ENCODE assay signal across 12 cellular contexts in genomic region chr10:100710151-100710871, GRCh38. TPM values are rescaled to one million over a fixed set of nuclear protein-coding genes. Genes with fewer than 3 reads are reported as not detected.
DNase-seq lines count a peak whose midpoint lies in the region; ATAC-seq and TF ChIP-seq lines count a peak whose summit lies in the region.
"Had no signal": no experiment of that assay in that cellular context is flagged by ENCODE, and none has a peak within 500 bp of the region (broad histone marks: within the 10 kb centered on the region; RNA-seq: fewer than 3 reads in every experiment).

No MANE protein-coding gene starts in this region.

- H3K36me3 Mint-ChIP-seq in CD8-positive, alpha-beta memory T cell = no peaks in the 10 kb centered on the region

- H3K4me1 ChIP-seq in SK-N-SH (ENCODE audit: control insufficient read depth in 1 of 2, insufficient read depth in 2 of 2, low read depth in 1 of 2, low read length in 1 of 2) (peaks cover 0 to 49% of the 10 kb centered on the region in 2 experiments; a peak in 2 of 4 replicates), iPS-20b (ENCODE audit: insufficient read depth, low read length) (peaks cover 2% of the 10 kb centered on the region; the same call in 1 of the 2 replicates), stomach (peaks cover 7 to 21% (median 17%) of the 10 kb centered on the region in 4 donors)
- no peaks in the 10 kb centered on the region for H3K4me1 ChIP-seq in CD8-positive, alpha-beta memory T cell (ENCODE audit: insufficient read depth, low read length)
- H3K4me1 ChIP-seq: lower lobe of right lung had no signal

- 18% methylated on average over 25 of the region's 48 CpGs for WGBS in SK-N-SH (ENCODE audit: low lambda C conversion rate)
- WGBS in stomach, 5 donors = 1 to 7% (median 4%) methylated on average over 12 to 48 of the region's 48 CpGs

- H2AFZ ChIP-seq in SK-N-SH (ENCODE audit: low read depth) = no peak overlapping the region

- intact Hi-C loops in stomach (cut with DNase I; ENCODE audit: low total_unique reads) = no loop called here

- H3K27ac ChIP-seq in SK-N-SH (ENCODE audit: low read depth in 2 of 2, low read length in 1 of 2) = peak overlapping the region in 1 of 2 experiments; percentile 45; a peak in 2 of 4 replicates
- H3K27ac ChIP-seq in iPS-20b (ENCODE audit: low read length) = no peak overlapping the region
- no peak overlapping the region for H3K27ac ChIP-seq in stomach
- no peak overlapping the region for H3K27ac ChIP-seq in CD8-positive, alpha-beta memory T cell (ENCODE audit: low read depth, low read length)
- H3K27ac ChIP-seq: esophagus squamous epithelium, lower lobe of right lung had no signal

- ATAC-seq in GM21786 (IDR thresholded peaks at IDR 0.05; ENCODE audit: unreplicated experiment) (no peak), HG03108 (IDR thresholded peaks at IDR 0.05; ENCODE audit: unreplicated experiment) (no peak)

- H3K4me1 Mint-ChIP-seq in CD8-positive, alpha-beta memory T cell = peaks cover 5 to 19% (median 9%) of the 10 kb centered on the region in 3 donors

- H3K9me3 ChIP-seq in SK-N-SH (no peaks in the 10 kb centered on the region), iPS-20b (ENCODE audit: insufficient read depth, low read depth, low read length) (no peaks in the 10 kb centered on the region), stomach (no peaks in the 10 kb centered on the region)
- no peaks in the 10 kb centered on the region for H3K9me3 ChIP-seq in CD8-positive, alpha-beta memory T cell (ENCODE audit: low read length)
- H3K9me3 ChIP-seq: esophagus squamous epithelium, lower lobe of right lung had no signal

- TF ChIP-seq EP300 in SK-N-SH (IDR thresholded peaks at IDR 0.05; ENCODE audit: borderline replicate concordance in 1 of 2, low read depth in 1 of 2, low read length in 1 of 2) (peak in 1 of 2 experiments; percentile 17; a peak in 1 of 4 replicates), stomach (IDR thresholded peaks at IDR 0.05) (no peak)

- H3K9me3 Mint-ChIP-seq in CD8-positive, alpha-beta memory T cell = peaks cover 0 to 1% (median 0%) of the 10 kb centered on the region in 5 donors

- H3K9ac ChIP-seq in SK-N-SH (no peak overlapping the region), iPS-20b (ENCODE audit: low read depth, low read length) (no peak overlapping the region)

- H3K27me3 ChIP-seq in SK-N-SH (ENCODE audit: insufficient read depth) = peaks cover 38% of the 10 kb centered on the region
- peaks cover 95% of the 10 kb centered on the region for H3K27me3 ChIP-seq in iPS-20b (ENCODE audit: insufficient read depth, low read length)
- peaks cover 14 to 100% (median 79%) of the 10 kb centered on the region in 3 donors for H3K27me3 ChIP-seq in stomach
- H3K27me3 ChIP-seq in CD8-positive, alpha-beta memory T cell (ENCODE audit: insufficient read depth, low read length, poor library complexity, severe bottlenecking) = peaks cover 27% of the 10 kb centered on the region

- POLR2A ChIA-PET in SK-N-SH (lab: Yijun Ruan, JAX) = no interaction called here
- POLR2A ChIA-PET in CD8-positive, alpha-beta memory T cell (lab: Charles Lee) = no interaction called here

- H3K4me3 ChIP-seq in SK-N-SH (ENCODE audit: low read depth in 2 of 2, low read length in 1 of 2) (peak overlapping the region in 1 of 2 experiments; percentile 29; a peak in 2 of 4 replicates), iPS-20b (ENCODE audit: low read length) (peak overlapping the region; percentile 61; the same call in 1 of the 2 replicates), stomach (peak overlapping the region in 3 of 4 donors; percentile 4 to 32 (median 8))
- H3K4me3 ChIP-seq in CD8-positive, alpha-beta memory T cell (ENCODE audit: low read length) = no peak overlapping the region
- H3K4me3 ChIP-seq: lower lobe of right lung had no signal

- no peak overlapping the region for H3K4me3 Mint-ChIP-seq in CD8-positive, alpha-beta memory T cell

- H3K9me2 ChIP-seq in SK-N-SH = no peaks in the 10 kb centered on the region

- H3K27me3 Mint-ChIP-seq in CD8-positive, alpha-beta memory T cell = peaks cover 72 to 83% of the 10 kb centered on the region in 2 donors

- no peak for TF ChIP-seq CTCF in SK-N-SH (IDR thresholded peaks at IDR 0.05)
- TF ChIP-seq CTCF in stomach (IDR thresholded peaks at IDR 0.05) = no peak

- no peak overlapping the region for H3K27ac Mint-ChIP-seq in CD8-positive, alpha-beta memory T cell

- no peak for TF ChIP-seq RAD21 in SK-N-SH (IDR thresholded peaks at IDR 0.05; ENCODE audit: low read length)

- DNase-seq in NCI-H2227 (lab: John Stamatoyannopoulos, UW; ENCODE audit: unreplicated experiment) (peak; percentile 32), NCI-H2227 treated with DMSO at 0.1 percent for 48 hours (lab: John Stamatoyannopoulos, UW) (no peak), SK-N-SH (peak; percentile 90), stomach (no peak)
- no peak for DNase-seq in CD8-positive, alpha-beta memory T cell
- DNase-seq: esophagus squamous epithelium, lower lobe of right lung had no signal

- H4K20me1 ChIP-seq in SK-N-SH (ENCODE audit: insufficient read depth) = no peaks in the 10 kb centered on the region

- H3K36me3 ChIP-seq in SK-N-SH (replicated peaks in 1 of 2; ENCODE audit: control insufficient read depth in 1 of 2, insufficient read depth in 2 of 2, low read length in 1 of 2) = no peaks in the 10 kb centered on the region
- no peaks in the 10 kb centered on the region for H3K36me3 ChIP-seq in iPS-20b (ENCODE audit: insufficient read depth, low read depth, low read length)
- H3K36me3 ChIP-seq in stomach = no peaks in the 10 kb centered on the region
- H3K36me3 ChIP-seq in CD8-positive, alpha-beta memory T cell (ENCODE audit: insufficient read depth, low read length) = no peaks in the 10 kb centered on the region
- H3K36me3 ChIP-seq: esophagus squamous epithelium, lower lobe of right lung had no signal

- CTCF ChIA-PET in SK-N-SH (lab: Yijun Ruan, JAX) = interaction anchor here (0.8 to 4.4 kb wide), 5 partner anchors 10 to 148 kb away, joined by 3 to 19 read pairs (median 6); no protein-coding TSS in a partner anchor
- CTCF ChIA-PET in CD8-positive, alpha-beta memory T cell (lab: Charles Lee) = no interaction called here

- H3F3A ChIP-seq in SK-N-SH (replicated peaks; ENCODE audit: insufficient read depth) = no peaks in the 10 kb centered on the region

- no peaks in the 10 kb centered on the region for H3K79me2 ChIP-seq in SK-N-SH (ENCODE audit: insufficient read depth)

- TF ChIP-seq POLR2A in stomach (IDR thresholded peaks at IDR 0.05) = no peak

- H3K4me2 ChIP-seq in SK-N-SH = peak overlapping the region; percentile 33; the same call in 1 of the 2 replicates

TF ChIP-seq in SK-N-SH, 30 proteins besides CTCF, POLR2A, EP300 and RAD21 (continues in another document):
- TF ChIP-seq CHD2 (IDR thresholded peaks at IDR 0.05; ENCODE audit: low read length, partially characterized antibody) = peak; percentile 43
- TF ChIP-seq TAF1 (IDR thresholded peaks at IDR 0.05; ENCODE audit: borderline replicate concordance, low read depth, low read length) = no peak
- no peak for TF ChIP-seq FOXM1 (IDR thresholded peaks at IDR 0.05; ENCODE audit: low read depth)
- TF ChIP-seq FOXJ3 (CRISPR knock-in tag; IDR thresholded peaks at IDR 0.05) = peak; percentile 56; the same call in 1 of the 2 replicates
- TF ChIP-seq IRF3 (IDR thresholded peaks at IDR 0.05; ENCODE audit: low read depth, low read length) = no peak
- TF ChIP-seq MEF2A (IDR thresholded peaks at IDR 0.05; ENCODE audit: borderline replicate concordance, low read depth) = no peak
- 0 out of 2 replicates have a peak, but pooled peaks have one; percentile 13 for TF ChIP-seq MXI1 (IDR thresholded peaks at IDR 0.05; ENCODE audit: low read depth, low read length)
- no peak for TF ChIP-seq RXRA (IDR thresholded peaks at IDR 0.05; ENCODE audit: borderline replicate concordance, low read depth)
- no peak for TF ChIP-seq ELF1 (IDR thresholded peaks at IDR 0.05)
- TF ChIP-seq REST (IDR thresholded peaks at IDR 0.05; ENCODE audit: low read depth, low read length) = no peak

RNA-seq across cellular contexts. Expression of gene PAX2, which starts 35.1 kb away (rescaled TPM):
- not detected in 2 replicates for polyA plus RNA-seq in SK-N-SH (2012; rRNA removed)
- polyA plus RNA-seq in SK-N-SH (2012; cell fraction: cytosol; rRNA removed) = not detected in 2 replicates
- 0.08 TPM in 1 of 2 replicates, not detected in the other for polyA plus RNA-seq in SK-N-SH (2012; cell fraction: nucleus; rRNA removed)
- not detected for total RNA-seq in stomach
- polyA plus RNA-seq in stomach = not detected
- total RNA-seq in CD8-positive, alpha-beta memory T cell = under 1 TPM in 1 of 2 experiments, not detected in 1; 0.04 TPM
- polyA plus RNA-seq in CD8-positive, alpha-beta memory T cell = not detected
- total RNA-seq: esophagus squamous epithelium, HT1080, lower lobe of right lung, NCI-H460 had no signal

Comparison
In these comparisons a context has a peak if more than half of its experiments do, and no peak if none do; other contexts are left out.
1. DNase-seq: peak in NCI-H2227 (single experiment) and SK-N-SH (single experiment); none in NCI-H2227 treated with DMSO at 0.1 percent for 48 hours (single experiment), stomach (single experiment) and CD8-positive, alpha-beta memory T cell (0 of 5).